In genomic region chr1:162236201-162236600, GRCh38 we compare ENCODE assay signal across 18 cellular contexts.
A peak's percentile ranks its signal among the peaks of the same experiment; 100 is the strongest.
DNase-seq lines count a peak whose midpoint lies in the region; ATAC-seq, FAIRE-seq and TF ChIP-seq lines count a peak whose summit lies in the region.
"Had no signal": no experiment of that assay in that cellular context is flagged by ENCODE, and none has a peak within 500 bp of the region (broad histone marks: within the 10 kb centered on the region; RNA-seq: fewer than 3 reads in every experiment).

No MANE protein-coding gene starts in this region.

- H3K9me3 ChIP-seq in BLaER1 = no peaks in the 10 kb centered on the region
- no peaks in the 10 kb centered on the region for H3K9me3 ChIP-seq in HEK293 (ENCODE audit: control insufficient read depth, insufficient read depth, low read depth, low read length)
- H3K9me3 ChIP-seq in HepG2 (ENCODE audit: low read length) = no peaks in the 10 kb centered on the region

- H3K4me3 ChIP-seq in BLaER1 (no peak overlapping the region), HEK293 (ENCODE audit: low read depth, low read length) (no peak overlapping the region), HepG2 (replicated peaks in 1 of 3; ENCODE audit: insufficient read depth in 1 of 3, low read depth in 2 of 3, low read length in 3 of 3) (no peak overlapping the region), retinal pigment epithelial cell (ENCODE audit: low read length) (no peak overlapping the region)
- H3K4me3 ChIP-seq: GM23338 had no signal

- TF ChIP-seq RAD21 in HepG2 (CRISPR knock-in tag; IDR thresholded peaks at IDR 0.05) = no peak

- no peak for TF ChIP-seq POLR2A in HepG2 (IDR thresholded peaks at IDR 0.05; ENCODE audit: insufficient read depth in 1 of 2, low read depth in 2 of 2, low read length in 2 of 2)

- in situ Hi-C loops in HepG2 (cut with HindIII; ENCODE audit: extremely low pct_ligation_motif_present, low pct_unique_long_range_greater_than_20kb) = no loop called here

- CTCF ChIA-PET in HEK293 (lab: Yijun Ruan, JAX) = no interaction called here
- CTCF ChIA-PET in HepG2 (lab: Yijun Ruan, JAX; ENCODE audit: low intra/inter-chr PET ratio, low total read pairs) = no interaction called here

- 87% methylated on average over 3 of the region's 3 CpGs for WGBS in HepG2 (ENCODE audit: low lambda C conversion rate)

- H3K79me2 ChIP-seq in HepG2 (ENCODE audit: insufficient read depth, low read length) = peaks cover 11% of the 10 kb centered on the region

- H3K4me2 ChIP-seq in BLaER1 (peak overlapping the region; percentile 51), HepG2 (ENCODE audit: low read depth, low read length) (no peak overlapping the region)
- H3K4me2 ChIP-seq: GM23338 had no signal

- POLR2A ChIA-PET in HEK293 (lab: Yijun Ruan, JAX) = no interaction called here
- POLR2A ChIA-PET in HepG2 (lab: Yijun Ruan, JAX) = no interaction called here

- BruUV-seq in HepG2 (replicated peaks; lab: Mats Ljungman, UMichigan) = no TSS peak

- no peak overlapping the region for H2AFZ ChIP-seq in HepG2 (ENCODE audit: low read length)
- H2AFZ ChIP-seq: GM23338 had no signal

- intact Hi-C loops in HepG2 (cut with micrococcal nuclease; ENCODE audit: unreplicated experiment) = loop anchor here (5.0 kb wide), 2 partner anchors 39 to 104 kb away; no protein-coding TSS in a partner anchor

- DNase-seq in HepG2 (ENCODE audit: low spot score) = peak; percentile 22
- DNase-seq in retinal pigment epithelial cell (ENCODE audit: low read depth) = peak; percentile 73
- DNase-seq in NCI-H1092 (lab: John Stamatoyannopoulos, UW) = no peak
- no peak for DNase-seq in OCI-M2 (lab: John Stamatoyannopoulos, UW; ENCODE audit: unreplicated experiment)
- DNase-seq: DMS153, KG1, NCI-H1436 treated with DMSO at 0.1 percent for 48 hours, NCI-H2029 treated with DMSO at 0.1 percent for 48 hours, NCI-H2171 treated with DMSO at 0.1 percent for 48 hours, NCI-H774, PC-3 had no signal

- no peaks in the 10 kb centered on the region for H3K27me3 ChIP-seq in BLaER1
- H3K27me3 ChIP-seq in HepG2 (ENCODE audit: control insufficient read depth in 1 of 2, insufficient read depth in 2 of 2, low read length in 2 of 2) = no peaks in the 10 kb centered on the region

- H3K36me3 ChIP-seq in BLaER1 = no peaks in the 10 kb centered on the region
- H3K36me3 ChIP-seq in HEK293 (ENCODE audit: control insufficient read depth in 2 of 2, insufficient read depth in 1 of 2, low read length in 2 of 2) = no peaks in the 10 kb centered on the region
- no peaks in the 10 kb centered on the region; a peak in 1 of 5 replicates for H3K36me3 ChIP-seq in HepG2 (replicated peaks in 1 of 2; ENCODE audit: control insufficient read depth in 1 of 2, insufficient read depth in 2 of 2, low read length in 2 of 2)

- H3K27ac ChIP-seq in BLaER1 (no peak overlapping the region), HEK293 (ENCODE audit: extremely low read depth, low read depth, low read length) (no peak overlapping the region), HepG2 (ENCODE audit: extremely low read length, insufficient read depth, low read length) (no peak overlapping the region)
- H3K27ac ChIP-seq: C4-2B had no signal

- H3K9ac ChIP-seq in BLaER1 (no peak overlapping the region), HepG2 (ENCODE audit: insufficient read depth, low read depth, low read length) (no peak overlapping the region)

- no peak for ATAC-seq in HepG2
- ATAC-seq in GM18868 (IDR thresholded peaks at IDR 0.05; ENCODE audit: unreplicated experiment) = no peak
- ATAC-seq: HCT116, PC-3 had no signal

- FAIRE-seq in HepG2 (lab: Jason Lieb, UNC) = no peak
- FAIRE-seq: A204.1 had no signal

- H4K20me1 ChIP-seq in BLaER1 = no peaks in the 10 kb centered on the region
- H4K20me1 ChIP-seq in HepG2 (ENCODE audit: insufficient read depth, low read length) = no peaks in the 10 kb centered on the region

- H3K4me1 ChIP-seq in BLaER1 (peaks cover 12% of the 10 kb centered on the region), HEK293 (ENCODE audit: control insufficient read depth, insufficient read depth, low read length) (peaks cover 2% of the 10 kb centered on the region), HepG2 (ENCODE audit: insufficient read depth, low read length) (peaks cover 81% of the 10 kb centered on the region)

- TF ChIP-seq CTCF in HEK293 (tag by site-specific recombination; IDR thresholded peaks at IDR 0.05) = no peak
- no peak for TF ChIP-seq CTCF in HepG2 (CRISPR knock-in tag; IDR thresholded peaks at IDR 0.05)
- TF ChIP-seq CTCF in retinal pigment epithelial cell (conservative IDR thresholded peaks at IDR 0.05; ENCODE audit: low read depth, low read length) = no peak

- TF ChIP-seq EP300 in HepG2 (IDR thresholded peaks at IDR 0.05; ENCODE audit: low read depth in 2 of 2, low read length in 2 of 2) = no peak
- TF ChIP-seq EP300 in HepG2 (CRISPR knock-in tag; IDR thresholded peaks at IDR 0.05; ENCODE audit: borderline replicate concordance) = no peak

TF ChIP-seq in HEK293, 187 proteins besides CTCF, POLR2A, EP300 and RAD21 (continues in another document):
- no peak for TF ChIP-seq ZNF138 (tag by site-specific recombination; IDR thresholded peaks at IDR 0.05; ENCODE audit: borderline replicate concordance)
- no peak for TF ChIP-seq ZNF423 (tag by site-specific recombination; IDR thresholded peaks at IDR 0.05)
- TF ChIP-seq, protein P1, sequence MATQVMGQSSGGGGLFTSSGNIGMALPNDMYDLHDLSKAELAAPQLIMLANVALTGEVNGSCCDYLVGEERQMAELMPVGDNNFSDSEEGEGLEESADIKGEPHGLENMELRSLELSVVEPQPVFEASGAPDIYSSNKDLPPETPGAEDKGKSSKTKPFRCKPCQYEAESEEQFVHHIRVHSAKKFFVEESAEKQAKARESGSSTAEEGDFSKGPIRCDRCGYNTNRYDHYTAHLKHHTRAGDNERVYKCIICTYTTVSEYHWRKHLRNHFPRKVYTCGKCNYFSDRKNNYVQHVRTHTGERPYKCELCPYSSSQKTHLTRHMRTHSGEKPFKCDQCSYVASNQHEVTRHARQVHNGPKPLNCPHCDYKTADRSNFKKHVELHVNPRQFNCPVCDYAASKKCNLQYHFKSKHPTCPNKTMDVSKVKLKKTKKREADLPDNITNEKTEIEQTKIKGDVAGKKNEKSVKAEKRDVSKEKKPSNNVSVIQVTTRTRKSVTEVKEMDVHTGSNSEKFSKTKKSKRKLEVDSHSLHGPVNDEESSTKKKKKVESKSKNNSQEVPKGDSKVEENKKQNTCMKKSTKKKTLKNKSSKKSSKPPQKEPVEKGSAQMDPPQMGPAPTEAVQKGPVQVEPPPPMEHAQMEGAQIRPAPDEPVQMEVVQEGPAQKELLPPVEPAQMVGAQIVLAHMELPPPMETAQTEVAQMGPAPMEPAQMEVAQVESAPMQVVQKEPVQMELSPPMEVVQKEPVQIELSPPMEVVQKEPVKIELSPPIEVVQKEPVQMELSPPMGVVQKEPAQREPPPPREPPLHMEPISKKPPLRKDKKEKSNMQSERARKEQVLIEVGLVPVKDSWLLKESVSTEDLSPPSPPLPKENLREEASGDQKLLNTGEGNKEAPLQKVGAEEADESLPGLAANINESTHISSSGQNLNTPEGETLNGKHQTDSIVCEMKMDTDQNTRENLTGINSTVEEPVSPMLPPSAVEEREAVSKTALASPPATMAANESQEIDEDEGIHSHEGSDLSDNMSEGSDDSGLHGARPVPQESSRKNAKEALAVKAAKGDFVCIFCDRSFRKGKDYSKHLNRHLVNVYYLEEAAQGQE (tag by site-specific recombination; IDR thresholded peaks at IDR 0.05) = 0 out of 2 replicates have a peak, but pooled peaks have one; percentile 49

TF ChIP-seq in HepG2, 621 proteins besides CTCF, POLR2A, EP300 and RAD21:
- TF ChIP-seq ADNP (CRISPR knock-in tag; IDR thresholded peaks at IDR 0.05) = no peak
- TF ChIP-seq ZNF326 (CRISPR knock-in tag; IDR thresholded peaks at IDR 0.05; ENCODE audit: borderline replicate concordance) = no peak
- TF ChIP-seq TMF1 (CRISPR knock-in tag; IDR thresholded peaks at IDR 0.05; ENCODE audit: low read depth) = no peak
- TF ChIP-seq TOPORS (CRISPR knock-in tag; IDR thresholded peaks at IDR 0.05) = no peak
- no peak for TF ChIP-seq U2AF2 (IDR thresholded peaks at IDR 0.05; ENCODE audit: low read depth, low read length)
- no peak for TF ChIP-seq ZNF841 (CRISPR knock-in tag; IDR thresholded peaks at IDR 0.05; ENCODE audit: borderline replicate concordance)

Comparison
In these comparisons a context has a peak if more than half of its experiments do, and no peak if none do; other contexts are left out.
1. DNase-seq: peak in HepG2 (single experiment) and retinal pigment epithelial cell (single experiment); none in NCI-H1092 (single experiment) and OCI-M2 (single experiment).